ENCODE assay signal across 10 cellular contexts in the genomic region with DNA sequence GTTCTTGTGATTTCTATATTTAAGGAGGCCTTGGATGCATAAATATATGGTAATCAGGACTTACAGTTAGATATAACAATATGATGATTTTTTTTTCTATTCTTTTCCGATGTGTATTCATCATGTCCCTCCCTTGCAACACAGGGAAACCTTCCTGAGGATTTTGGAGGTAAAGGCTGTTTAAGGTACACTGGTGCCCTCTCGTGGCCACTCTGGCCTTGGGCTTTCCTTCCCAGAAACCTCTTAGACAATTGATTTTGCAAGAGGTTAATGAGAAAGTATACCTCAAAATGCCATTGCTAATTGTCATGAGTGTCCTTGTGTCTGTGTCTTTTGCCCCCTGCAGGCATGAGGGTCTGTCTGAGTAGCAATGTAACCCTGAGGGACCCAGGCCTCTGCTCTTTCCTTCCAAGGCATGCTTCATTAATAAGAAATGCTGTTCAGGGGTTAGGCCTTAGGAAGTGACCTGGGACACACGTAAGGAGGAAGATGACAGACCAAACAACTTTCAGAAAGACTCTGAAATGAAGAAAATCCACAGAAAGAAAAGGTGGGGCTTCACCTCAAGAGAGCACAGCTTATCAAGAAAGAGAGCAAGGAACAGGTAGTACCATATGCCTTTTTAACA.
DNase-seq lines count a peak whose midpoint lies in the region; ATAC-seq and TF ChIP-seq lines count a peak whose summit lies in the region.
"Had no signal": no experiment of that assay in that cellular context is flagged by ENCODE, and none has a peak within 500 bp of the region (broad histone marks: within the 10 kb centered on the region; RNA-seq: fewer than 3 reads in every experiment).

No MANE protein-coding gene starts in this region.

- WGBS in neuronal stem cell (ENCODE audit: extremely low coverage in 2 of 2, insufficient read length in 2 of 2, insufficient replicate concordance in 1 of 2), 2 donors, result no CpG with 5 or more reads among the region's 3 CpGs

- H4K8ac ChIP-seq in neuronal stem cell (ENCODE audit: low read depth, low read length), result no peak overlapping the region

- DNase-seq in Caki2 (ENCODE audit: low read depth) (peak; percentile 62), HFFc6 (peak; percentile 73), NCI-H460 (ENCODE audit: extremely low read depth, low read depth) (peak; percentile 63), fibroblast of peridontal ligament (ENCODE audit: extremely low read depth) (peak; percentile 89), neuronal stem cell (ENCODE audit: low spot score) (peak; percentile 75), uterus (peak; percentile 55 to 56)
- peak; percentile 62 for DNase-seq in activated CD8-positive, alpha-beta memory T cell treated with anti-CD3 and anti-CD28 coated beads for 24 hours

- no peaks in the 10 kb centered on the region for H3K36me3 Mint-ChIP-seq in HFFc6 (ENCODE audit: low read depth)

- intact Hi-C loops in uterus (cut with DNase I; ENCODE audit: low total_unique reads), result no loop called here

- H2BK15ac ChIP-seq in neuronal stem cell (ENCODE audit: low read length), result no peak overlapping the region

- no peaks in the 10 kb centered on the region for H3K9me3 ChIP-seq in neuronal stem cell (replicated peaks in 1 of 2; ENCODE audit: control insufficient read depth in 2 of 2, insufficient read depth in 1 of 2, low read depth in 1 of 2, low read length in 2 of 2)
- H3K9me3 ChIP-seq in uterus, result no peaks in the 10 kb centered on the region

- H3K36me3 ChIP-seq in neuronal stem cell (replicated peaks in 1 of 2; ENCODE audit: control insufficient read depth in 2 of 2, insufficient read depth in 2 of 2, low read length in 2 of 2) (no peaks in the 10 kb centered on the region), uterus (no peaks in the 10 kb centered on the region)

- H2AFZ ChIP-seq in neuronal stem cell (ENCODE audit: low read length), result no peak overlapping the region

- H3K4me3 ChIP-seq in neuronal stem cell (ENCODE audit: low read length in 2 of 2) (no peak overlapping the region), uterus (no peak overlapping the region)

- H3K4me1 ChIP-seq in neuronal stem cell (ENCODE audit: control insufficient read depth in 2 of 2, insufficient read depth in 1 of 2, low read depth in 1 of 2, low read length in 2 of 2) (no peaks in the 10 kb centered on the region), uterus (no peaks in the 10 kb centered on the region)

- no peak for ATAC-seq in GM18861 (IDR thresholded peaks at IDR 0.05; ENCODE audit: unreplicated experiment)
- ATAC-seq: T-helper 17 cell had no signal

- H3K27me3 Mint-ChIP-seq in HFFc6 (ENCODE audit: insufficient read depth), result no peaks in the 10 kb centered on the region
- H3K27me3 Mint-ChIP-seq: stimulated activated naive CD8-positive, alpha-beta T cell treated with anti-CD3 and anti-CD28 coated beads, Interleukin-15, Interleukin-2, amounts not matched to agents 100 ng/mL and 50 ng/mL, for 24 hours had no signal

- in situ Hi-C loops in Caki2 (cut with HindIII; ENCODE audit: low pct_unique_long_range_greater_than_20kb, low sequenced_read_pairs), result no loop called here

- TF ChIP-seq CTCF in HFFc6 (IDR thresholded peaks at IDR 0.05), result peak; percentile 98
- TF ChIP-seq CTCF in uterus (IDR thresholded peaks at IDR 0.05), result peak; percentile 62 to 66 (median 64)

- H3K27ac ChIP-seq in neuronal stem cell (replicated peaks; ENCODE audit: low read length), result no peak overlapping the region
- H3K27ac ChIP-seq in uterus, result no peak overlapping the region

- peaks cover 53% of the 10 kb centered on the region for H3K4me1 Mint-ChIP-seq in HFFc6 (ENCODE audit: low read depth)

- no peak overlapping the region for H4K91ac ChIP-seq in neuronal stem cell (ENCODE audit: low read depth, low read length, poor library complexity)

- H2BK12ac ChIP-seq in neuronal stem cell (ENCODE audit: low read length), result no peak overlapping the region

- H3K27ac Mint-ChIP-seq in HFFc6, result peak overlapping the region; percentile 59
- H3K27ac Mint-ChIP-seq: stimulated activated naive CD8-positive, alpha-beta T cell treated with anti-CD3 and anti-CD28 coated beads, Interleukin-15, Interleukin-2, amounts not matched to agents 100 ng/mL and 50 ng/mL, for 24 hours; T-helper 17 cell had no signal

- no peaks in the 10 kb centered on the region for H3K27me3 ChIP-seq in neuronal stem cell (ENCODE audit: control insufficient read depth in 3 of 3, insufficient read depth in 3 of 3, low read depth in 1 of 3, low read length in 3 of 3)
- H3K27me3 ChIP-seq in uterus, result no peaks in the 10 kb centered on the region

- H2AK5ac ChIP-seq in neuronal stem cell (ENCODE audit: low read depth, low read length), result no peak overlapping the region

- H3K4me2 ChIP-seq in neuronal stem cell (ENCODE audit: insufficient read depth, low read length, poor library complexity, severe bottlenecking), result no peak overlapping the region

- H2BK5ac ChIP-seq in neuronal stem cell (ENCODE audit: low read length), result no peak overlapping the region

- no peaks in the 10 kb centered on the region for H3K79me1 ChIP-seq in neuronal stem cell (ENCODE audit: low read depth, low read length)

- H3K4me3 Mint-ChIP-seq in HFFc6, result no peak overlapping the region
- H3K4me3 Mint-ChIP-seq: stimulated activated naive CD8-positive, alpha-beta T cell treated with anti-CD3 and anti-CD28 coated beads, Interleukin-15, Interleukin-2, amounts not matched to agents 100 ng/mL and 50 ng/mL, for 24 hours; T-helper 17 cell had no signal

- H3K14ac ChIP-seq in neuronal stem cell (ENCODE audit: low read length), result no peak overlapping the region

- H3K23ac ChIP-seq in neuronal stem cell (ENCODE audit: low read depth, low read length, poor library complexity), result no peak overlapping the region

- no peak overlapping the region for H3K4ac ChIP-seq in neuronal stem cell (ENCODE audit: low read length)

- no peaks in the 10 kb centered on the region for H3K9me3 Mint-ChIP-seq in HFFc6
- H3K9me3 Mint-ChIP-seq: stimulated activated naive CD8-positive, alpha-beta T cell treated with anti-CD3 and anti-CD28 coated beads, Interleukin-15, Interleukin-2, amounts not matched to agents 100 ng/mL and 50 ng/mL, for 24 hours had no signal

- TF ChIP-seq POLR2A in uterus (IDR thresholded peaks at IDR 0.05), result no peak

- H2BK120ac ChIP-seq in neuronal stem cell (ENCODE audit: low read depth, low read length), result no peak overlapping the region

- H3K9ac ChIP-seq in neuronal stem cell (ENCODE audit: low read depth, low read length, poor library complexity), result no peak overlapping the region

- H3K18ac ChIP-seq in neuronal stem cell (ENCODE audit: low read length), result no peak overlapping the region
